23 cellular contexts compared by ENCODE assay signal in genomic region chr2:128440087-128440665, GRCh38.
DNase-seq lines count a peak whose midpoint lies in the region; ATAC-seq and TF ChIP-seq lines count a peak whose summit lies in the region.
"Had no signal": no experiment of that assay in that cellular context is flagged by ENCODE, and none has a peak within 500 bp of the region (broad histone marks: within the 10 kb centered on the region; RNA-seq: fewer than 3 reads in every experiment).

No MANE protein-coding gene starts in this region.

- peak overlapping the region; percentile 80 to 100 (median 97) for H3K4me2 ChIP-seq in BLaER1 treated with 17β-estradiol and CSF1 and Interleukin-3, amounts not matched to agents 10 nM and 100 nM
- H3K4me2 ChIP-seq in trophoblast cell (ENCODE audit: low read length): no peak overlapping the region

- H3K4me1 Mint-ChIP-seq in activated T-cell treated with anti-CD3 and anti-CD28 coated beads, Interleukin-2, amount 50 U/mL, for 24 hours (ENCODE audit: low read depth): no peaks in the 10 kb centered on the region
- H3K4me1 Mint-ChIP-seq: immature natural killer cell had no signal

- H2BK5ac ChIP-seq in trophoblast cell (ENCODE audit: low read depth, low read length, poor library complexity): no peak overlapping the region

- H2BK12ac ChIP-seq in trophoblast cell (ENCODE audit: low read length): no peak overlapping the region

- peak overlapping the region in 4 of 10 experiments; percentile 51 to 70 (median 62); a peak in 4 of 20 replicates for H3K4me3 ChIP-seq in BLaER1 treated with 17β-estradiol and CSF1 and Interleukin-3, amounts not matched to agents 10 nM and 100 nM
- no peak overlapping the region for H3K4me3 ChIP-seq in Peyer's patch
- H3K4me3 ChIP-seq in right atrium auricular region: no peak overlapping the region
- H3K4me3 ChIP-seq in trophoblast cell (ENCODE audit: low read depth, low read length): no peak overlapping the region
- H3K4me3 ChIP-seq: HAP-1 had no signal

- H3K27ac Mint-ChIP-seq in activated T-cell treated with anti-CD3 and anti-CD28 coated beads, Interleukin-2, amount 50 U/mL, for 24 hours: no peak overlapping the region
- H3K27ac Mint-ChIP-seq: activated T-helper 1 cell treated with anti-CD3 and anti-CD28 coated beads, Interleukin-12 subunit alpha, Interleukin-12 subunit beta, Interleukin-2, Interleukin-4 antibody, amounts not matched to agents 30 ng/mL and 10 ng/mL and 1 ng/mL, durations not matched to agents 14 hours and 24 hours and 36 hours; immature natural killer cell had no signal

- no peak for TF ChIP-seq CTCF in Peyer's patch (IDR thresholded peaks at IDR 0.05)
- no peak for TF ChIP-seq CTCF in right atrium auricular region (IDR thresholded peaks at IDR 0.05)

- no peaks in the 10 kb centered on the region for H3K36me3 ChIP-seq in BLaER1 treated with 17β-estradiol and CSF1 and Interleukin-3, amounts not matched to agents 10 nM and 100 nM
- no peaks in the 10 kb centered on the region for H3K36me3 ChIP-seq in Peyer's patch
- no peaks in the 10 kb centered on the region for H3K36me3 ChIP-seq in right atrium auricular region
- no peaks in the 10 kb centered on the region for H3K36me3 ChIP-seq in trophoblast cell (ENCODE audit: control insufficient read depth in 1 of 2, insufficient read depth in 2 of 2, low read length in 2 of 2)
- H3K36me3 ChIP-seq: HAP-1 had no signal

- H2BK120ac ChIP-seq in trophoblast cell (ENCODE audit: insufficient read depth, low read length, poor library complexity): no peak overlapping the region

- H4K20me1 ChIP-seq in BLaER1 treated with 17β-estradiol and CSF1 and Interleukin-3, amounts not matched to agents 10 nM and 100 nM: no peaks in the 10 kb centered on the region; a peak in 2 of 22 replicates

- H3K9ac ChIP-seq in BLaER1 treated with 17β-estradiol and CSF1 and Interleukin-3, amounts not matched to agents 10 nM and 100 nM: peak overlapping the region in 7 of 11 experiments; percentile 64 to 85 (median 77); a peak in 10 of 22 replicates
- no peak overlapping the region for H3K9ac ChIP-seq in trophoblast cell (ENCODE audit: low read length)

- no peaks in the 10 kb centered on the region for H3K79me1 ChIP-seq in trophoblast cell (ENCODE audit: low read length)

- DNase-seq in Peyer's patch (peak in 2 of 3 donors; percentile 36 to 39), right atrium auricular region (ENCODE audit: low spot score) (peak; percentile 36), trophoblast cell (no peak), NCI-H1694 (lab: John Stamatoyannopoulos, UW) (no peak), AG20443 (ENCODE audit: low spot score) (no peak)
- DNase-seq in activated T-cell treated with anti-CD3 and anti-CD28 coated beads, Interleukin-2, amount 50 U/mL, for 24 hours: no peak
- DNase-seq: activated CD4-positive, alpha-beta T cell treated with anti-CD3 and anti-CD28 coated beads for 4 hours; cerebellar nuclear complex; effector CD8-positive, alpha-beta T cell; hippocampal formation; immature natural killer cell; Karpas-422; NCI-H1048; NCI-H187; NCI-H226; small intestine; stimulated activated CD4-positive, alpha-beta T cell treated with anti-CD3 and anti-CD28 coated beads, Interleukin-1b, Interleukin-23, amount 100 ng/mL, for 48 hours had no signal

- H3K9me3 ChIP-seq in BLaER1 treated with 17β-estradiol and CSF1 and Interleukin-3, amounts not matched to agents 10 nM and 100 nM (replicated peaks in 1 of 11): no peaks in the 10 kb centered on the region
- H3K9me3 ChIP-seq in Peyer's patch (no peaks in the 10 kb centered on the region), right atrium auricular region (no peaks in the 10 kb centered on the region), trophoblast cell (ENCODE audit: insufficient read depth, low read depth, low read length) (no peaks in the 10 kb centered on the region)
- H3K9me3 ChIP-seq: HAP-1 had no signal

- H3K27me3 Mint-ChIP-seq in activated T-cell treated with anti-CD3 and anti-CD28 coated beads, Interleukin-2, amount 50 U/mL, for 24 hours: peaks cover 14% of the 10 kb centered on the region

- H3K27ac ChIP-seq in BLaER1 treated with 17β-estradiol and CSF1 and Interleukin-3, amounts not matched to agents 10 nM and 100 nM: peak overlapping the region in 9 of 11 experiments; percentile 76 to 89 (median 81); a peak in 17 of 22 replicates
- H3K27ac ChIP-seq in Peyer's patch: no peak overlapping the region
- no peak overlapping the region for H3K27ac ChIP-seq in right atrium auricular region
- no peak overlapping the region for H3K27ac ChIP-seq in trophoblast cell (ENCODE audit: low read depth, low read length)
- H3K27ac ChIP-seq: RWPE1 had no signal

- H4K8ac ChIP-seq in trophoblast cell (ENCODE audit: low read depth, low read length): no peak overlapping the region

- TF ChIP-seq POLR2A in Peyer's patch (IDR thresholded peaks at IDR 0.05): no peak

- ATAC-seq in HG02970 (IDR thresholded peaks at IDR 0.05; ENCODE audit: low FRiP score, unreplicated experiment): no peak
- ATAC-seq: activated naive CD4-positive, alpha-beta T cell treated with anti-CD3 and anti-CD28 coated beads, Interleukin-2, amount 50 U/mL, for 72 hours had no signal

- no peaks in the 10 kb centered on the region for H3K9me3 Mint-ChIP-seq in activated T-cell treated with anti-CD3 and anti-CD28 coated beads, Interleukin-2, amount 50 U/mL, for 24 hours
- H3K9me3 Mint-ChIP-seq: activated naive CD4-positive, alpha-beta T cell treated with anti-CD3 and anti-CD28 coated beads, Interleukin-2, amount 50 U/mL, for 72 hours; activated T-helper 1 cell treated with anti-CD3 and anti-CD28 coated beads, Interleukin-12 subunit alpha, Interleukin-12 subunit beta, Interleukin-2, Interleukin-4 antibody, amounts not matched to agents 30 ng/mL and 10 ng/mL and 1 ng/mL, durations not matched to agents 14 hours and 24 hours and 36 hours; immature natural killer cell had no signal

- no peak overlapping the region for H3K4ac ChIP-seq in trophoblast cell (ENCODE audit: low read depth, low read length)

- H3K23ac ChIP-seq in trophoblast cell (ENCODE audit: low read length): no peak overlapping the region

- peak overlapping the region; percentile 7 for H3K14ac ChIP-seq in trophoblast cell (ENCODE audit: low read length)

- no peaks in the 10 kb centered on the region for H3K36me3 Mint-ChIP-seq in activated T-cell treated with anti-CD3 and anti-CD28 coated beads, Interleukin-2, amount 50 U/mL, for 24 hours (ENCODE audit: low read depth)
- H3K36me3 Mint-ChIP-seq: activated naive CD4-positive, alpha-beta T cell treated with anti-CD3 and anti-CD28 coated beads, Interleukin-2, amount 50 U/mL, for 72 hours; immature natural killer cell had no signal

- peaks cover 0 to 21% (median 0%) of the 10 kb centered on the region in 11 experiments; a peak in 3 of 22 replicates for H3K27me3 ChIP-seq in BLaER1 treated with 17β-estradiol and CSF1 and Interleukin-3, amounts not matched to agents 10 nM and 100 nM
- no peaks in the 10 kb centered on the region for H3K27me3 ChIP-seq in Peyer's patch
- H3K27me3 ChIP-seq in right atrium auricular region: no peaks in the 10 kb centered on the region
- H3K27me3 ChIP-seq in trophoblast cell (ENCODE audit: insufficient read depth, low read length): no peaks in the 10 kb centered on the region

- H2AFZ ChIP-seq in trophoblast cell (ENCODE audit: insufficient read depth, low read length, poor library complexity): no peak overlapping the region

- no peak overlapping the region for H4K91ac ChIP-seq in trophoblast cell (ENCODE audit: low read depth, low read length)

- H3K79me2 ChIP-seq in trophoblast cell (ENCODE audit: control insufficient read depth, insufficient read depth, low read length, poor library complexity): no peaks in the 10 kb centered on the region

- no peak overlapping the region for H4K12ac ChIP-seq in trophoblast cell (ENCODE audit: low read depth, low read length)

- no peak overlapping the region for H3K18ac ChIP-seq in trophoblast cell (ENCODE audit: low read length)

- H2AK5ac ChIP-seq in trophoblast cell (ENCODE audit: low read length): no peak overlapping the region

- no peak overlapping the region for H3K4me3 Mint-ChIP-seq in activated T-cell treated with anti-CD3 and anti-CD28 coated beads, Interleukin-2, amount 50 U/mL, for 24 hours
- H3K4me3 Mint-ChIP-seq: activated T-helper 1 cell treated with anti-CD3 and anti-CD28 coated beads, Interleukin-12 subunit alpha, Interleukin-12 subunit beta, Interleukin-2, Interleukin-4 antibody, amounts not matched to agents 30 ng/mL and 10 ng/mL and 1 ng/mL, durations not matched to agents 14 hours and 24 hours and 36 hours; immature natural killer cell had no signal

- WGBS in trophoblast cell (ENCODE audit: extremely low coverage, insufficient coverage, insufficient read length): no CpG with 5 or more reads among the region's 7 CpGs

- H3K4me1 ChIP-seq in BLaER1 treated with 17β-estradiol and CSF1 and Interleukin-3, amounts not matched to agents 10 nM and 100 nM: peaks cover 82 to 100% (median 100%) of the 10 kb centered on the region in 10 experiments
- H3K4me1 ChIP-seq in Peyer's patch: peaks cover 0 to 3% (median 0%) of the 10 kb centered on the region in 4 donors
- peaks cover 0 to 36% of the 10 kb centered on the region in 2 donors for H3K4me1 ChIP-seq in right atrium auricular region
- peaks cover 0 to 2% of the 10 kb centered on the region in 2 experiments for H3K4me1 ChIP-seq in trophoblast cell (ENCODE audit: control insufficient read depth in 1 of 2, insufficient read depth in 2 of 2, low read length in 2 of 2)

Comparison
In these comparisons a context has a peak if more than half of its experiments do, and no peak if none do; other contexts are left out.
1. H3K27ac ChIP-seq: peak in BLaER1 treated with 17β-estradiol and CSF1 and Interleukin-3, amounts not matched to agents 10 nM and 100 nM (9 of 11); none in Peyer's patch (0 of 4), right atrium auricular region (0 of 2) and trophoblast cell (single experiment).
2. DNase-seq: peak in Peyer's patch (2 of 3) and right atrium auricular region (single experiment); none in trophoblast cell (0 of 2), NCI-H1694 (single experiment), AG20443 (single experiment) and activated T-cell treated with anti-CD3 and anti-CD28 coated beads, Interleukin-2, amount 50 U/mL, for 24 hours (single experiment).